ENCODE assay signal across 1 cellular context in genomic region chr1:11778336-11778735, GRCh38.
A peak's percentile ranks its signal among the peaks of the same experiment; 100 is the strongest.
TF ChIP-seq lines count a peak whose summit lies in the region.

No MANE protein-coding gene starts in this region.

TF ChIP-seq in K562, 482 proteins besides CTCF, POLR2A, EP300 and RAD21:
- TF ChIP-seq TCF15 (CRISPR knock-in tag; IDR thresholded peaks at IDR 0.05) (no peak), TEAD4 (IDR thresholded peaks at IDR 0.05; ENCODE audit: low read length) (no peak), TEAD4 (CRISPR knock-in tag; IDR thresholded peaks at IDR 0.05; ENCODE audit: borderline replicate concordance) (0 out of 2 replicates have a peak, but pooled peaks have one; percentile 10), ZNF197 (CRISPR knock-in tag; IDR thresholded peaks at IDR 0.05; ENCODE audit: low read depth) (no peak), CREBBP (IDR thresholded peaks at IDR 0.05; ENCODE audit: low read depth, low read length) (no peak), ZNF121 (CRISPR knock-in tag; conservative IDR thresholded peaks at IDR 0.05) (0 out of 2 replicates have a peak, but pooled peaks have one; percentile 32)
TF ChIP-seq in K562: peak in this region for 2.
